Comparison of ENCODE assay signal across 1 cellular context in genomic region chr1:201399352-201400126, GRCh38.
TF ChIP-seq lines count a peak whose summit lies in the region.

No MANE protein-coding gene starts in this region.

TF ChIP-seq in HepG2, 621 proteins besides CTCF, POLR2A, EP300 and RAD21 (continued from another document and continues in another):
- TF ChIP-seq ZBTB10 (CRISPR knock-in tag; IDR thresholded peaks at IDR 0.05; ENCODE audit: borderline replicate concordance) (peak; percentile 9; the same call in 1 of the 2 replicates), ZNF605 (CRISPR knock-in tag; IDR thresholded peaks at IDR 0.05) (peak; percentile 71; the same call in 1 of the 2 replicates), RARA (CRISPR knock-in tag; IDR thresholded peaks at IDR 0.05) (peak; percentile 64), ZNF737 (CRISPR knock-in tag; IDR thresholded peaks at IDR 0.05; ENCODE audit: borderline replicate concordance) (no peak), IRF9 (CRISPR knock-in tag; IDR thresholded peaks at IDR 0.05; ENCODE audit: borderline replicate concordance) (peak; percentile 38; the same call in 1 of the 2 replicates), ZNF280D (CRISPR knock-in tag; IDR thresholded peaks at IDR 0.05) (no peak), ZFY (CRISPR knock-in tag; IDR thresholded peaks at IDR 0.05) (peak; percentile 89), ZNF558 (CRISPR knock-in tag; IDR thresholded peaks at IDR 0.05; ENCODE audit: borderline replicate concordance) (peak; percentile 50; the same call in 1 of the 2 replicates), PAXIP1 (CRISPR knock-in tag; conservative IDR thresholded peaks at IDR 0.05) (peak; percentile 51), ZNF33A (CRISPR knock-in tag; IDR thresholded peaks at IDR 0.05; ENCODE audit: borderline replicate concordance) (peak; percentile 86; the same call in 1 of the 2 replicates), ZSCAN12 (CRISPR knock-in tag; IDR thresholded peaks at IDR 0.05) (no peak), ZNF513 (CRISPR knock-in tag; conservative IDR thresholded peaks at IDR 0.05) (no peak), ZNF772 (CRISPR knock-in tag; IDR thresholded peaks at IDR 0.05) (no peak), ZNF414 (CRISPR knock-in tag; IDR thresholded peaks at IDR 0.05) (peak; percentile 72; the same call in 1 of the 2 replicates), FOSL2 (CRISPR knock-in tag; IDR thresholded peaks at IDR 0.05) (peak; percentile 37; the same call in 1 of the 2 replicates), ARID2 (CRISPR knock-in tag; IDR thresholded peaks at IDR 0.05; ENCODE audit: borderline replicate concordance) (peak; percentile 58; the same call in 1 of the 2 replicates), KLF15 (CRISPR knock-in tag; IDR thresholded peaks at IDR 0.05; ENCODE audit: borderline replicate concordance) (no peak), ZNF512 (CRISPR knock-in tag; IDR thresholded peaks at IDR 0.05) (no peak), NR2F2 (IDR thresholded peaks at IDR 0.05; ENCODE audit: borderline replicate concordance, low read depth) (no peak), HNF1A (IDR thresholded peaks at IDR 0.05; ENCODE audit: low read depth) (peak; percentile 38; the same call in 1 of the 2 replicates), HNF1A (CRISPR knock-in tag; IDR thresholded peaks at IDR 0.05; ENCODE audit: borderline replicate concordance) (peak; percentile 62; the same call in 1 of the 2 replicates), ZNF563 (CRISPR knock-in tag; IDR thresholded peaks at IDR 0.05) (peak; percentile 92), TFAP4 (IDR thresholded peaks at IDR 0.05; ENCODE audit: borderline replicate concordance, low read depth) (peak; percentile 63; the same call in 1 of the 2 replicates), ATRX (CRISPR knock-in tag; IDR thresholded peaks at IDR 0.05; ENCODE audit: borderline replicate concordance) (no peak), RBFOX2 (IDR thresholded peaks at IDR 0.05; ENCODE audit: low read depth, low read length) (peak; percentile 91), CSRNP1 (CRISPR knock-in tag; IDR thresholded peaks at IDR 0.05) (peak; percentile 85)
